36 cellular contexts compared by ENCODE assay signal in the genomic region with DNA sequence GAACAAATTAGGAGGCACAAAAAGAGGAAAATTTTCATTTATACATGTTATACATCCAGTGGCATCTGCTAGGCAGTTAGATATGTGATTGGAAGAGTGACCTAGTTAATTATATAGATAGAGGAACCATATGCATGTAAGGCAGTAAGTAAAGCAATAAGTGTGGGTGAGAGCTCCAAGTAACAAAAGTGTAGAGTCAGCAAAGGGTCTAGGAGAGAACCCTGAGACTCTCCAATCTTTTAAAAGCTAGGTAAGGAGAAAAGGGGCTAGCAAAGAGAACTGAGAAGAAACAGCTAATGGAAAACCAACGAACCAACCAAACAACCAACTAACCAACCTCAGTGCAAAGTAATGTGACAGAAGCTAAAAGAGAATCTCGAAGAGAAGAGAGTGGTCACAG. TPM values are rescaled to one million over a fixed set of nuclear protein-coding genes. Genes with fewer than 3 reads are reported as not detected.
"Had no signal": no experiment of that assay in that cellular context is flagged by ENCODE, and none has a peak within 500 bp of the region (broad histone marks: within the 10 kb centered on the region; RNA-seq: fewer than 3 reads in every experiment).

No MANE protein-coding gene starts in this region.

- H3K4me3 ChIP-seq: MG63 had no signal

- H3K27me3 ChIP-seq: MG63 had no signal

- H3K36me3 ChIP-seq: MG63 had no signal

- H3K9me3 ChIP-seq: MG63 had no signal

- DNase-seq: Karpas-422, Kasumi-1, MG63, MM.1S, MV-4-11, NCI-H1048, NCI-H1092, NCI-H1092 treated with DMSO at 0.1 percent for 48 hours, NCI-H1105, NCI-H1105 treated with DMSO at 0.1 percent for 48 hours, NCI-H1417, NCI-H1417 treated with DMSO at 0.1 percent for 48 hours, NCI-H1436, NCI-H1436 treated with DMSO at 0.1 percent for 48 hours, NCI-H146, NCI-H1694, NCI-H1694 treated with DMSO at 0.1 percent for 48 hours, NCI-H187, NCI-H187 treated with DMSO at 0.1 percent for 48 hours, NCI-H1930, NCI-H2029, NCI-H2029 treated with DMSO at 0.1 percent for 48 hours, NCI-H2081, NCI-H2081 treated with DMSO at 0.1 percent for 48 hours, NCI-H2107, NCI-H2171, NCI-H2171 treated with DMSO at 0.1 percent for 48 hours, NCI-H2227 treated with DMSO at 0.1 percent for 48 hours, NCI-H226, NCI-H345, NCI-H446, NCI-H446 treated with DMSO at 0.1 percent for 48 hours, NCI-H510A, NCI-H510A treated with DMSO at 0.1 percent for 48 hours had no signal

RNA-seq across cellular contexts. Expression of a gene that starts 3.8 kb away (rescaled TPM):
- total RNA-seq: M059J, NCI-H460 had no signal
